In the genomic region with DNA sequence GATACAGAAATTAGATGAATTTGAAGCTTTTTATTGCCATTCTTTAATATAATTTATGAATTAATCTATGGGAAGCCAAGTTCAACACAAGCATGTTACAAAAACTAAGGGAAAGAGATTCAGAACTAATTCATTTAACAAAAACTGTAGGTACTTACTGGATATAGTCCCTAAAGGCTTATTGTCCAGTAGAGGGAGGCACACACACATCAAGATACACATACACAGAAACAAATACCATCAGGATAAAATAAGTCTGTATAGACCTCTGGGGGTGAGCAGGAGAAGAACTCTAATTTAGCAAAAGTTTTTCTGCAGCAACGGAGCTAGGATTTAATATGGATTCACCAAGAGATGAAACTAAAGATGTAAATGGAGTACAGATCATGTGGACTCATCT, we compare ENCODE assay signal across 9 cellular contexts.
A peak's percentile ranks its signal among the peaks of the same experiment; 100 is the strongest.
DNase-seq lines count a peak whose midpoint lies in the region; ATAC-seq, FAIRE-seq and TF ChIP-seq lines count a peak whose summit lies in the region.
"Had no signal": no experiment of that assay in that cellular context is flagged by ENCODE, and none has a peak within 500 bp of the region (broad histone marks: within the 10 kb centered on the region; RNA-seq: fewer than 3 reads in every experiment).

No MANE protein-coding gene starts in this region.

- DNase-seq in NCI-H1105 treated with DMSO at 0.1 percent for 48 hours (lab: John Stamatoyannopoulos, UW) = peak; percentile 44
- DNase-seq in NCI-H1105 (lab: John Stamatoyannopoulos, UW) = no peak
- peak; percentile 89 for DNase-seq in NCI-H526 treated with DMSO at 0.1 percent for 48 hours (lab: John Stamatoyannopoulos, UW)
- peak; percentile 54 to 63 for DNase-seq in dermis microvascular lymphatic vessel endothelial cell (ENCODE audit: low read depth in 2 of 2)
- no peak for DNase-seq in pancreas
- DNase-seq in anterior cingulate cortex (lab: John Stamatoyannopoulos, UW) = no peak

- H3K4me1 ChIP-seq in pancreas = no peaks in the 10 kb centered on the region
- H3K4me1 ChIP-seq: BLaER1 had no signal

- H3K4me3 ChIP-seq in pancreas = no peak overlapping the region
- H3K4me3 ChIP-seq: BLaER1 had no signal

- TF ChIP-seq CTCF in pancreas (IDR thresholded peaks at IDR 0.05) = peak in 3 of 4 donors; percentile 11 to 26 (median 24)

- no peaks in the 10 kb centered on the region for H3K9me3 ChIP-seq in pancreas
- H3K9me3 ChIP-seq: BLaER1 had no signal

- H3K27ac ChIP-seq in pancreas = no peak overlapping the region
- H3K27ac ChIP-seq: BLaER1 had no signal

- no peaks in the 10 kb centered on the region for H3K36me3 ChIP-seq in pancreas

- intact Hi-C loops in pancreas (cut with DNase I) = loop anchor here in 1 of 3 donors (10.0 kb wide), 1 partner anchor 160 kb away; no protein-coding TSS in a partner anchor

- H3K27me3 ChIP-seq in pancreas = no peaks in the 10 kb centered on the region
- H3K27me3 ChIP-seq: BLaER1 had no signal

- 2 to 27% methylated on average over 1 of the region's 1 CpG for WGBS in pancreas, 2 donors

- peak; percentile 98 for FAIRE-seq in pancreas (lab: Jason Lieb, UNC)

- ATAC-seq in pancreas (peak in 3 of 4 donors; percentile 80 to 86 (median 82)), GM18498 (IDR thresholded peaks at IDR 0.05; ENCODE audit: unreplicated experiment) (no peak), GM18868 (IDR thresholded peaks at IDR 0.05; ENCODE audit: unreplicated experiment) (no peak)

Comparison
In these comparisons a context has a peak if more than half of its experiments do, and no peak if none do; other contexts are left out.
1. DNase-seq: peak in NCI-H1105 treated with DMSO at 0.1 percent for 48 hours (single experiment), NCI-H526 treated with DMSO at 0.1 percent for 48 hours (single experiment) and dermis microvascular lymphatic vessel endothelial cell (2 of 2); none in NCI-H1105 (single experiment), pancreas (0 of 6) and anterior cingulate cortex (0 of 58).
2. ATAC-seq: peak in pancreas (3 of 4); none in GM18498 (single experiment) and GM18868 (single experiment).